ENCODE assay signal across 12 cellular contexts in genomic region chr3:158102660-158103085, GRCh38. TPM values are rescaled to one million over a fixed set of nuclear protein-coding genes. Genes with fewer than 3 reads are reported as not detected.
DNase-seq lines count a peak whose midpoint lies in the region; ATAC-seq and TF ChIP-seq lines count a peak whose summit lies in the region.
"Had no signal": no experiment of that assay in that cellular context is flagged by ENCODE, and none has a peak within 500 bp of the region (broad histone marks: within the 10 kb centered on the region; RNA-seq: fewer than 3 reads in every experiment).

No MANE protein-coding gene starts in this region.

- peaks cover 61% of the 10 kb centered on the region for H3K36me3 ChIP-seq in BE2C
- H3K36me3 ChIP-seq in GM23338 (ENCODE audit: insufficient read depth): no peaks in the 10 kb centered on the region

- peak overlapping the region; percentile 76 for H3K4me3 Mint-ChIP-seq in GM23338
- H3K4me3 Mint-ChIP-seq in natural killer cell: peak overlapping the region; percentile 1

- H3K9me3 Mint-ChIP-seq in GM23338 (no peaks in the 10 kb centered on the region; the same call in 1 of the 3 replicates), natural killer cell (no peaks in the 10 kb centered on the region)

- H3K27me3 ChIP-seq in BE2C (no peaks in the 10 kb centered on the region), GM23338 (ENCODE audit: insufficient read depth) (peaks cover 96% of the 10 kb centered on the region)

- H4K20me1 ChIP-seq in GM23338 (replicated peaks; ENCODE audit: insufficient read depth): no peaks in the 10 kb centered on the region

- intact Hi-C loops in natural killer cell (cut with micrococcal nuclease): no loop called here

- H3K4me3 ChIP-seq in BE2C (ENCODE audit: low read depth, low read length): peak overlapping the region; percentile 48
- H3K4me3 ChIP-seq in GM23338: peak overlapping the region; percentile 81
- H3K4me3 ChIP-seq in coronary artery: peak overlapping the region; percentile 81

- H3K4me1 ChIP-seq in BE2C (peaks cover 19% of the 10 kb centered on the region), GM23338 (ENCODE audit: insufficient read depth) (peaks cover 65% of the 10 kb centered on the region)

- H3K36me3 Mint-ChIP-seq in GM23338 (ENCODE audit: low read depth) (no peaks in the 10 kb centered on the region), natural killer cell (no peaks in the 10 kb centered on the region)

- H3K4me1 Mint-ChIP-seq in GM23338 (peaks cover 48% of the 10 kb centered on the region), natural killer cell (peaks cover 49 to 65% of the 10 kb centered on the region in 2 donors)

- no peak for TF ChIP-seq CTCF in BE2C (IDR thresholded peaks at IDR 0.05; ENCODE audit: low read depth, low read length)
- TF ChIP-seq CTCF in GM23338 (conservative IDR thresholded peaks at IDR 0.05; ENCODE audit: low read depth in 2 of 2): no peak
- TF ChIP-seq CTCF in coronary artery (IDR thresholded peaks at IDR 0.05): no peak
- TF ChIP-seq CTCF in natural killer cell (IDR thresholded peaks at IDR 0.05): no peak

- H3K9me2 ChIP-seq in GM23338 (ENCODE audit: insufficient read depth): no peaks in the 10 kb centered on the region

- H3K4me2 ChIP-seq in GM23338: peak overlapping the region; percentile 91

- DNase-seq in BE2C (no peak), GM23338 (ENCODE audit: low spot score) (peak; percentile 30), coronary artery (ENCODE audit: low spot score) (no peak), natural killer cell (no peak), NCI-H187 treated with DMSO at 0.1 percent for 48 hours (lab: John Stamatoyannopoulos, UW) (no peak), HT-29 (ENCODE audit: low spot score) (no peak)
- DNase-seq: activated CD4-positive, CD25-positive, alpha-beta regulatory T cell treated with anti-CD3 and anti-CD28 coated beads, Interleukin-2, amount 50 U/mL, for 72 hours; amygdala; NCI-H510A; SHP77 treated with DMSO at 0.1 percent for 48 hours had no signal

- H3K27ac ChIP-seq in GM23338 (ENCODE audit: low read depth) (no peak overlapping the region), coronary artery (peak overlapping the region in 1 of 2 donors; percentile 69)

- peaks cover 20% of the 10 kb centered on the region for H3F3A ChIP-seq in GM23338 (replicated peaks; ENCODE audit: low read depth)

- H3K9me3 ChIP-seq in BE2C: no peaks in the 10 kb centered on the region; the same call in 1 of the 2 replicates

- peak overlapping the region; percentile 84; the same call in 1 of the 2 replicates for H2AFZ ChIP-seq in GM23338

- H3K27me3 Mint-ChIP-seq in GM23338 (ENCODE audit: insufficient read depth, low read depth, poor library complexity) (peaks cover 96% of the 10 kb centered on the region), natural killer cell (ENCODE audit: low read depth in 2 of 2) (peaks cover 76 to 92% of the 10 kb centered on the region in 2 donors)

- H3K79me2 ChIP-seq in GM23338 (replicated peaks; ENCODE audit: insufficient read depth): no peaks in the 10 kb centered on the region

- ATAC-seq in GM23338 (no peak), natural killer cell (no peak), HG02938 (IDR thresholded peaks at IDR 0.05; ENCODE audit: unreplicated experiment) (no peak), GM21390 (IDR thresholded peaks at IDR 0.05; ENCODE audit: unreplicated experiment) (no peak)

- H3K27ac Mint-ChIP-seq in GM23338 (no peak overlapping the region), natural killer cell (no peak overlapping the region)

TF ChIP-seq in GM23338, 12 proteins besides CTCF, POLR2A, EP300 and RAD21 (continues in another document):
- TF ChIP-seq POLR2AphosphoS5 (IDR thresholded peaks at IDR 0.05; ENCODE audit: low read depth) (no peak), CREB1 (CRISPR knock-in tag; IDR thresholded peaks at IDR 0.05; ENCODE audit: low read depth) (no peak), NANOG (IDR thresholded peaks at IDR 0.05; ENCODE audit: borderline replicate concordance) (no peak), STAT1 (IDR thresholded peaks at IDR 0.05; ENCODE audit: unreplicated experiment) (no peak), REST (IDR thresholded peaks at IDR 0.05; ENCODE audit: unreplicated experiment) (no peak), ZNF114 (CRISPR knock-in tag; IDR thresholded peaks at IDR 0.05) (no peak), ETS1 (IDR thresholded peaks at IDR 0.05) (no peak), EZH2 (IDR thresholded peaks at IDR 0.05; ENCODE audit: low read depth, unreplicated experiment) (peak; percentile 85), ZNF331 (CRISPR knock-in tag; IDR thresholded peaks at IDR 0.05; ENCODE audit: low read depth) (no peak), JUNB (IDR thresholded peaks at IDR 0.05; ENCODE audit: unreplicated experiment) (no peak)

RNA-seq across cellular contexts. Expression of gene SHOX2, which starts 3.5 kb away (rescaled TPM):
- polyA plus RNA-seq in BE2C (2012; ENCODE audit: insufficient read depth, insufficient read length, low read depth): 60.4 TPM
- total RNA-seq in GM23338 (2014; rRNA removed; shearing (Covaris generic)): 0.10 TPM in 1 of 2 replicates, not detected in the other
- 0.10 and 0.19 TPM in 2 replicates for polyA plus RNA-seq in GM23338 (2016; fragmentation: Nextera tagmentation; extraction: Ambion mirVana)
- total RNA-seq in natural killer cell: not detected
- total RNA-seq in HT-29 (2014; rRNA removed; shearing (Covaris generic)): not detected in 2 replicates

RNA-seq across cellular contexts. Expression of gene RSRC1, which starts 7.2 kb away (rescaled TPM):
- 46.9 TPM for polyA plus RNA-seq in BE2C (2012; ENCODE audit: insufficient read depth, insufficient read length, low read depth)
- 22.8 and 32.5 TPM in 2 replicates for total RNA-seq in GM23338 (2014; rRNA removed; shearing (Covaris generic))
- polyA plus RNA-seq in GM23338 (2016; fragmentation: Nextera tagmentation; extraction: Ambion mirVana): 59.1 and 76.8 TPM in 2 replicates
- 10 to 100 TPM; 37.3 to 41.1 (median 37.6) TPM for total RNA-seq in natural killer cell
- 17.4 and 17.8 TPM in 2 replicates for total RNA-seq in HT-29 (2014; rRNA removed; shearing (Covaris generic))
